20 cellular contexts compared by ENCODE assay signal in the genomic region with DNA sequence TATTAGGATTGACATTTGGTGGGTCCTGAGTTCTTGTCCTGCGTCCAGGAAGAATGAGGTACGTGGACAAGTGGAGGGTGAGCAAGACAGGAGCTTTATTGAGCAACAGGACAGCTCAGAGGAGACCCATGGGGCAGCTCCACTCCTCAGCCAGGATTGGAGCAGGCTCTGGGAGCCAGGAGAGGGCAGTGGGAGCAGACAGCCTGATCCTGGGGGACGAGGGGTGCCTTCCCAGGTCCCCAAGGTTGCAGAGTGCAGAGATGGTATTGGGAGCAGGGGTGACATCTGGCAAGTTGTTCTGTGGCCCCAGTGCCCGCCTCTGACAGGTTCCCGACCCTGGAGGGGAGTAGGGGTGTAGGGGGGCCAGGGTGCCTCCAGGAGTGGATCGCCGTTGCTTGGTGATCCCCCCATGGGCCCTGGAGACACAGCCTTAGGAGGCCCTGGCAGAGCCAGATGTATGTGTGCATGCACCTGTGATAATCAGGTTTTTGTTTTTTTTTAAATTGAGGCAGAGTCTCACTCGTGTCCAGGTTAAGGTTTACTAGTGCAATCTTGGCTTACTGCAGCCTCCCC. TPM values are rescaled to one million over a fixed set of nuclear protein-coding genes. Genes with fewer than 3 reads are reported as not detected.
DNase-seq lines count a peak whose midpoint lies in the region; ATAC-seq, FAIRE-seq and TF ChIP-seq lines count a peak whose summit lies in the region.
"Had no signal": no experiment of that assay in that cellular context is flagged by ENCODE, and none has a peak within 500 bp of the region (broad histone marks: within the 10 kb centered on the region; RNA-seq: fewer than 3 reads in every experiment).

No MANE protein-coding gene starts in this region.

- peak; percentile 65 for ATAC-seq in stimulated activated naive CD8-positive, alpha-beta T cell treated with anti-CD3 and anti-CD28 coated beads, Interleukin-15, amount 100 ng/mL, for 72 hours
- no peak for ATAC-seq in stimulated activated naive CD8-positive, alpha-beta T cell treated with anti-CD3 and anti-CD28 coated beads, Interleukin-15, Interleukin-2, amounts not matched to agents 100 U/mL and 50 U/mL, for 24 hours
- ATAC-seq in central memory CD8-positive, alpha-beta T cell (replicated peaks; ENCODE audit: extremely low read depth, poor library complexity, severe bottlenecking): no peak
- no peak for ATAC-seq in stimulated activated effector memory CD8-positive, alpha-beta T cell treated with anti-CD3 and anti-CD28 coated beads, Interleukin-12 subunit alpha, Interleukin-12 subunit beta, amount 100 ng/mL, for 72 hours
- no peak for ATAC-seq in naive thymus-derived CD4-positive, alpha-beta T cell
- ATAC-seq: K562 had no signal

- H3K4me1 Mint-ChIP-seq in stimulated activated naive CD8-positive, alpha-beta T cell treated with anti-CD3 and anti-CD28 coated beads, Interleukin-15, amount 100 ng/mL, for 72 hours: peaks cover 4% of the 10 kb centered on the region
- H3K4me1 Mint-ChIP-seq in central memory CD8-positive, alpha-beta T cell: peaks cover 10% of the 10 kb centered on the region
- no peaks in the 10 kb centered on the region for H3K4me1 Mint-ChIP-seq in stimulated activated effector memory CD8-positive, alpha-beta T cell treated with anti-CD3 and anti-CD28 coated beads, Interleukin-12 subunit alpha, Interleukin-12 subunit beta, amount 100 ng/mL, for 72 hours
- peaks cover 0 to 4% (median 0%) of the 10 kb centered on the region in 7 donors for H3K4me1 Mint-ChIP-seq in naive thymus-derived CD4-positive, alpha-beta T cell
- H3K4me1 Mint-ChIP-seq: H9 had no signal

- no peak overlapping the region for H3K27ac ChIP-seq in naive thymus-derived CD4-positive, alpha-beta T cell (ENCODE audit: low read depth, low read length)
- H3K27ac ChIP-seq: HL-60 had no signal

- no peak overlapping the region for H3K4me3 ChIP-seq in naive thymus-derived CD4-positive, alpha-beta T cell (ENCODE audit: low read length)
- H3K4me3 ChIP-seq: K562 had no signal

- intact Hi-C loops in naive thymus-derived CD4-positive, alpha-beta T cell (cut with micrococcal nuclease): no loop called here

- no peak for DNase-seq in stimulated activated naive CD8-positive, alpha-beta T cell treated with anti-CD3 and anti-CD28 coated beads, Interleukin-15, amount 100 ng/mL, for 72 hours
- DNase-seq in stimulated activated naive CD8-positive, alpha-beta T cell treated with anti-CD3 and anti-CD28 coated beads, Interleukin-15, Interleukin-2, amounts not matched to agents 100 U/mL and 50 U/mL, for 24 hours: no peak
- no peak for DNase-seq in GM12891 (ENCODE audit: insufficient read length, low spot score)
- DNase-seq in central memory CD8-positive, alpha-beta T cell (ENCODE audit: low spot score in 2 of 2): no peak
- no peak for DNase-seq in stimulated activated effector memory CD8-positive, alpha-beta T cell treated with anti-CD3 and anti-CD28 coated beads, Interleukin-12 subunit alpha, Interleukin-12 subunit beta, amount 100 ng/mL, for 72 hours (ENCODE audit: low spot score in 2 of 2)
- DNase-seq in naive thymus-derived CD4-positive, alpha-beta T cell: no peak
- no peak for DNase-seq in NCI-H2171 (lab: John Stamatoyannopoulos, UW)
- no peak for DNase-seq in activated CD8-positive, alpha-beta memory T cell treated with anti-CD3 and anti-CD28 coated beads for 24 hours
- DNase-seq: ACHN; BE2C; CD4-positive, CD25-positive, alpha-beta regulatory T cell; DMS153; DMS79; GF-D8; GOT3; H9; IMR-90 had no signal

- no peak for FAIRE-seq in GM12891 (lab: Jason Lieb, UNC)
- FAIRE-seq: A204.1, K562 had no signal

- H3K36me3 ChIP-seq in naive thymus-derived CD4-positive, alpha-beta T cell (ENCODE audit: control insufficient read depth in 2 of 3, insufficient read depth in 3 of 3, low read length in 3 of 3): peaks cover 0 to 5% (median 4%) of the 10 kb centered on the region in 3 experiments
- H3K36me3 ChIP-seq: BE2C had no signal

- H3K9me3 Mint-ChIP-seq in stimulated activated naive CD8-positive, alpha-beta T cell treated with anti-CD3 and anti-CD28 coated beads, Interleukin-15, amount 100 ng/mL, for 72 hours: peaks cover 6 to 7% of the 10 kb centered on the region in 2 donors
- H3K9me3 Mint-ChIP-seq in central memory CD8-positive, alpha-beta T cell: no peaks in the 10 kb centered on the region
- peaks cover 3% of the 10 kb centered on the region for H3K9me3 Mint-ChIP-seq in stimulated activated effector memory CD8-positive, alpha-beta T cell treated with anti-CD3 and anti-CD28 coated beads, Interleukin-12 subunit alpha, Interleukin-12 subunit beta, amount 100 ng/mL, for 72 hours
- H3K9me3 Mint-ChIP-seq in naive thymus-derived CD4-positive, alpha-beta T cell: peaks cover 0 to 5% (median 0%) of the 10 kb centered on the region in 11 donors
- H3K9me3 Mint-ChIP-seq: CD4-positive, CD25-positive, alpha-beta regulatory T cell; H9 had no signal

- H3K36me3 Mint-ChIP-seq in central memory CD8-positive, alpha-beta T cell (ENCODE audit: insufficient read depth): peaks cover 46% of the 10 kb centered on the region
- peaks cover 58% of the 10 kb centered on the region for H3K36me3 Mint-ChIP-seq in stimulated activated effector memory CD8-positive, alpha-beta T cell treated with anti-CD3 and anti-CD28 coated beads, Interleukin-12 subunit alpha, Interleukin-12 subunit beta, amount 100 ng/mL, for 72 hours
- H3K36me3 Mint-ChIP-seq in naive thymus-derived CD4-positive, alpha-beta T cell: peaks cover 0 to 45% (median 0%) of the 10 kb centered on the region in 5 donors
- H3K36me3 Mint-ChIP-seq: CD4-positive, CD25-positive, alpha-beta regulatory T cell had no signal

- POLR2A ChIA-PET in naive thymus-derived CD4-positive, alpha-beta T cell (lab: Charles Lee): no interaction called here

- no peak overlapping the region for H3K27ac Mint-ChIP-seq in stimulated activated naive CD8-positive, alpha-beta T cell treated with anti-CD3 and anti-CD28 coated beads, Interleukin-15, amount 100 ng/mL, for 72 hours
- H3K27ac Mint-ChIP-seq in central memory CD8-positive, alpha-beta T cell (ENCODE audit: low read depth): peak overlapping the region; percentile 90
- H3K27ac Mint-ChIP-seq in stimulated activated effector memory CD8-positive, alpha-beta T cell treated with anti-CD3 and anti-CD28 coated beads, Interleukin-12 subunit alpha, Interleukin-12 subunit beta, amount 100 ng/mL, for 72 hours: peak overlapping the region; percentile 70
- H3K27ac Mint-ChIP-seq in naive thymus-derived CD4-positive, alpha-beta T cell: no peak overlapping the region
- H3K27ac Mint-ChIP-seq: H9 had no signal

- H3K4me1 ChIP-seq in naive thymus-derived CD4-positive, alpha-beta T cell (ENCODE audit: control insufficient read depth in 2 of 2, insufficient read depth in 2 of 2, low read length in 2 of 2): no peaks in the 10 kb centered on the region
- H3K4me1 ChIP-seq: BE2C had no signal

- CTCF ChIA-PET in naive thymus-derived CD4-positive, alpha-beta T cell (lab: Charles Lee): no interaction called here

- H3K4me3 Mint-ChIP-seq in stimulated activated naive CD8-positive, alpha-beta T cell treated with anti-CD3 and anti-CD28 coated beads, Interleukin-15, amount 100 ng/mL, for 72 hours: peak overlapping the region in 1 of 2 donors; percentile 36
- H3K4me3 Mint-ChIP-seq in central memory CD8-positive, alpha-beta T cell: no peak overlapping the region
- H3K4me3 Mint-ChIP-seq in stimulated activated effector memory CD8-positive, alpha-beta T cell treated with anti-CD3 and anti-CD28 coated beads, Interleukin-12 subunit alpha, Interleukin-12 subunit beta, amount 100 ng/mL, for 72 hours: no peak overlapping the region
- no peak overlapping the region for H3K4me3 Mint-ChIP-seq in naive thymus-derived CD4-positive, alpha-beta T cell
- H3K4me3 Mint-ChIP-seq: CD4-positive, CD25-positive, alpha-beta regulatory T cell; H9 had no signal

- H3K27me3 Mint-ChIP-seq in stimulated activated naive CD8-positive, alpha-beta T cell treated with anti-CD3 and anti-CD28 coated beads, Interleukin-15, amount 100 ng/mL, for 72 hours: no peaks in the 10 kb centered on the region
- no peaks in the 10 kb centered on the region for H3K27me3 Mint-ChIP-seq in central memory CD8-positive, alpha-beta T cell
- no peaks in the 10 kb centered on the region for H3K27me3 Mint-ChIP-seq in naive thymus-derived CD4-positive, alpha-beta T cell
- H3K27me3 Mint-ChIP-seq: CD4-positive, CD25-positive, alpha-beta regulatory T cell had no signal

- H3K9me3 ChIP-seq in naive thymus-derived CD4-positive, alpha-beta T cell (ENCODE audit: control insufficient read depth in 2 of 3, low read length in 3 of 3): no peaks in the 10 kb centered on the region
- H3K9me3 ChIP-seq: BE2C had no signal

- no peaks in the 10 kb centered on the region for H3K27me3 ChIP-seq in naive thymus-derived CD4-positive, alpha-beta T cell (ENCODE audit: control insufficient read depth in 2 of 2, insufficient read depth in 2 of 2, low read length in 2 of 2)
- H3K27me3 ChIP-seq: BE2C had no signal

- no peak; the same call in 1 of the 2 replicates for TF ChIP-seq POLR2A in GM12891 (IDR thresholded peaks at IDR 0.05; ENCODE audit: low read depth, low read length)

TF ChIP-seq in GM12891, 5 proteins besides CTCF, POLR2A, EP300 and RAD21:
- TF ChIP-seq POLR2AphosphoS5 (IDR thresholded peaks at IDR 0.05; ENCODE audit: low read depth, low read length): 0 out of 2 replicates have a peak, but pooled peaks have one; percentile 16
- TF ChIP-seq PAX5 (IDR thresholded peaks at IDR 0.05; ENCODE audit: insufficient read depth, low read length, severe bottlenecking): no peak

RNA-seq across cellular contexts. Expression of a gene that starts 26.7 kb away (rescaled TPM):
- 347 TPM for polyA plus RNA-seq in GM12891 (2012; ENCODE audit: low read depth, missing spikeins)
- total RNA-seq in naive thymus-derived CD4-positive, alpha-beta T cell: 100 to 1,000 TPM; 292 to 467 (median 452) TPM
- polyA plus RNA-seq in naive thymus-derived CD4-positive, alpha-beta T cell: not detected
- total RNA-seq: CD4-positive, CD25-positive, alpha-beta regulatory T cell; H9; IMR-90 had no signal
- polyA plus RNA-seq: IMR-90, K562 had no signal

Comparison
In these comparisons a context has a peak if more than half of its experiments do, and no peak if none do; other contexts are left out.
1. H3K27ac Mint-ChIP-seq: peak in central memory CD8-positive, alpha-beta T cell (single experiment) and stimulated activated effector memory CD8-positive, alpha-beta T cell treated with anti-CD3 and anti-CD28 coated beads, Interleukin-12 subunit alpha, Interleukin-12 subunit beta, amount 100 ng/mL, for 72 hours (single experiment); none in stimulated activated naive CD8-positive, alpha-beta T cell treated with anti-CD3 and anti-CD28 coated beads, Interleukin-15, amount 100 ng/mL, for 72 hours (0 of 2) and naive thymus-derived CD4-positive, alpha-beta T cell (0 of 9).